ENCODE assay signal across 1 cellular context in genomic region chr12:89117448-89118034, GRCh38.
TF ChIP-seq lines count a peak whose summit lies in the region.

No MANE protein-coding gene starts in this region.

TF ChIP-seq in K562, 482 proteins besides CTCF, POLR2A, EP300 and RAD21 (continued from another document):
- TF ChIP-seq ARID4B (CRISPR knock-in tag; IDR thresholded peaks at IDR 0.05) (no peak), JUNB (CRISPR knock-in tag; conservative IDR thresholded peaks at IDR 0.05) (peak; percentile 76; the same call in 1 of the 2 replicates), HNRNPK (IDR thresholded peaks at IDR 0.05; ENCODE audit: low read depth, low read length, poor library complexity, severe bottlenecking) (no peak), ZNF3 (CRISPR knock-in tag; IDR thresholded peaks at IDR 0.05) (no peak), ELF4 (CRISPR knock-in tag; IDR thresholded peaks at IDR 0.05) (peak; percentile 71; the same call in 1 of the 2 replicates), JUND (IDR thresholded peaks at IDR 0.05; ENCODE audit: borderline replicate concordance, low read depth, low read length) (no peak), JUND (tag; IDR thresholded peaks at IDR 0.05; ENCODE audit: borderline replicate concordance, low read depth, low read length) (peak; percentile 60; the same call in 2 of the 3 replicates), BRF2 (IDR thresholded peaks at IDR 0.05; ENCODE audit: borderline replicate concordance, insufficient read depth, insufficient read length) (no peak), ZNF395 (CRISPR knock-in tag; IDR thresholded peaks at IDR 0.05) (no peak), SPI1 (IDR thresholded peaks at IDR 0.05; ENCODE audit: borderline replicate concordance, low read depth, low read length) (peak; percentile 39; the same call in 1 of the 2 replicates), ZKSCAN8 (CRISPR knock-in tag; IDR thresholded peaks at IDR 0.05) (0 out of 2 replicates have a peak, but pooled peaks have one; percentile 25), UBTF (IDR thresholded peaks at IDR 0.05; ENCODE audit: borderline replicate concordance in 1 of 2, low read depth in 2 of 2, low read length in 2 of 2) (no peak), CREM (IDR thresholded peaks at IDR 0.05; ENCODE audit: low read depth) (peak; percentile 37; the same call in 1 of the 2 replicates), DMBX1 (CRISPR knock-in tag; IDR thresholded peaks at IDR 0.05; ENCODE audit: borderline replicate concordance) (0 out of 2 replicates have a peak, but pooled peaks have one; percentile 38), ETV5 (CRISPR knock-in tag; IDR thresholded peaks at IDR 0.05; ENCODE audit: low read depth) (0 out of 2 replicates have a peak, but pooled peaks have one; percentile 47), ARID1B (IDR thresholded peaks at IDR 0.05) (peak; percentile 55; the same call in 1 of the 2 replicates), TCF3 (CRISPR knock-in tag; IDR thresholded peaks at IDR 0.05) (peak; percentile 40; the same call in 1 of the 2 replicates), TBL1XR1 (IDR thresholded peaks at IDR 0.05; ENCODE audit: low read length in 2 of 2) (no peak), ATF7 (IDR thresholded peaks at IDR 0.05) (peak; percentile 85), E2F3 (CRISPR knock-in tag; IDR thresholded peaks at IDR 0.05) (no peak), AFF1 (IDR thresholded peaks at IDR 0.05; ENCODE audit: low read depth in 1 of 2, partially characterized antibody in 2 of 2) (no peak), ZNF311 (CRISPR knock-in tag; IDR thresholded peaks at IDR 0.05) (peak; percentile 51; the same call in 1 of the 2 replicates), ATF2 (CRISPR knock-in tag; IDR thresholded peaks at IDR 0.05) (peak; percentile 87; the same call in 1 of the 2 replicates), MEIS2 (IDR thresholded peaks at IDR 0.05; ENCODE audit: partially characterized antibody) (no peak), SMARCE1 (IDR thresholded peaks at IDR 0.05) (peak; percentile 50; the same call in 1 of the 2 replicates), ATF3 (IDR thresholded peaks at IDR 0.05) (peak; percentile 78), ATF3 (CRISPR knock-in tag; conservative IDR thresholded peaks at IDR 0.05) (no peak), CTBP1 (IDR thresholded peaks at IDR 0.05; ENCODE audit: borderline replicate concordance) (peak; percentile 26; the same call in 1 of the 2 replicates), GABPA (tag; conservative IDR thresholded peaks at IDR 0.05; ENCODE audit: low read depth) (peak; percentile 67), CCAR2 (IDR thresholded peaks at IDR 0.05; ENCODE audit: low read depth, low read length) (no peak), SMARCA4 (IDR thresholded peaks at IDR 0.05) (0 out of 2 replicates have a peak, but pooled peaks have one; percentile 23), ESRRA (IDR thresholded peaks at IDR 0.05; ENCODE audit: borderline replicate concordance, low read depth) (peak; percentile 97), GATA2 (CRISPR knock-in tag; IDR thresholded peaks at IDR 0.05) (peak; percentile 33; the same call in 1 of the 2 replicates), CBFA2T3 (IDR thresholded peaks at IDR 0.05) (0 out of 2 replicates have a peak, but pooled peaks have one; percentile 12), RBM15 (IDR thresholded peaks at IDR 0.05; ENCODE audit: insufficient read depth, low read length) (no peak), ELF1 (tag; IDR thresholded peaks at IDR 0.05) (peak; percentile 52; the same call in 1 of the 2 replicates), ETV1 (tag; conservative IDR thresholded peaks at IDR 0.05; ENCODE audit: low read depth) (0 out of 2 replicates have a peak, but pooled peaks have one; percentile 15), ZC3H8 (IDR thresholded peaks at IDR 0.05) (no peak), ZNF639 (CRISPR knock-in tag; conservative IDR thresholded peaks at IDR 0.05 in 1 of 2, IDR thresholded peaks at IDR 0.05 in 1 of 2) (peak in 1 of 2 experiments; percentile 54; a peak in 2 of 4 replicates), ZNF589 (CRISPR knock-in tag; IDR thresholded peaks at IDR 0.05; ENCODE audit: low read depth) (no peak), ATF1 (CRISPR knock-in tag; IDR thresholded peaks at IDR 0.05) (no peak), ATF1 (tag; IDR thresholded peaks at IDR 0.05) (peak; percentile 81)
